Comparison of ENCODE assay signal across 1 cellular context in genomic region chr5:172701336-172702061, GRCh38.
TF ChIP-seq lines count a peak whose summit lies in the region.

No MANE protein-coding gene starts in this region.

TF ChIP-seq in GM23338, 12 proteins besides CTCF, POLR2A, EP300 and RAD21 (continued from another document):
- TF ChIP-seq ZNF462 (CRISPR knock-in tag; IDR thresholded peaks at IDR 0.05) (no peak), NANOG (IDR thresholded peaks at IDR 0.05; ENCODE audit: borderline replicate concordance) (no peak), EZH2 (IDR thresholded peaks at IDR 0.05; ENCODE audit: low read depth, unreplicated experiment) (no peak), CREB1 (CRISPR knock-in tag; IDR thresholded peaks at IDR 0.05; ENCODE audit: low read depth) (no peak), ZNF331 (CRISPR knock-in tag; IDR thresholded peaks at IDR 0.05; ENCODE audit: low read depth) (no peak), STAT1 (IDR thresholded peaks at IDR 0.05; ENCODE audit: unreplicated experiment) (no peak)
